ENCODE assay signal across 27 cellular contexts in genomic region chr16:25219070-25219737, GRCh38. TPM values are rescaled to one million over a fixed set of nuclear protein-coding genes. Genes with fewer than 3 reads are reported as not detected.
"Had no signal": no experiment of that assay in that cellular context is flagged by ENCODE, and none has a peak within 500 bp of the region (broad histone marks: within the 10 kb centered on the region; RNA-seq: fewer than 3 reads in every experiment).

No MANE protein-coding gene starts in this region.

- H3K36me3 ChIP-seq: WERI-Rb-1 had no signal

- H3K27ac ChIP-seq: SK-N-MC, WERI-Rb-1 had no signal

- DNase-seq: activated CD4-positive, alpha-beta memory T cell treated with anti-CD3 and anti-CD28 coated beads, Interleukin-2, amount 10 ng/mL, durations not matched to agents 7 days and 5 days; activated CD4-positive, alpha-beta T cell treated with anti-CD3 and anti-CD28 coated beads for 36 hours; activated CD4-positive, alpha-beta T cell treated with anti-CD3 and anti-CD28 coated beads, Interleukin-2, amount 50 U/mL, for 1 hour; activated gamma-delta T cell treated with Interleukin-2 at 50 U/mL for 16 hours; activated naive CD4-positive, alpha-beta T cell treated with anti-CD3 and anti-CD28 coated beads, Interleukin-2, amount 10 ng/mL, durations not matched to agents 7 days and 5 days; activated naive CD8-positive, alpha-beta T cell treated with anti-CD3 and anti-CD28 coated beads for 36 hours; activated T-cell treated with anti-CD3 and anti-CD28 coated beads for 4 hours; activated T-cell treated with anti-CD3 and anti-CD28 coated beads, Interleukin-2, amount 50 U/mL, for 48 hours; cerebellar nuclear complex; Kasumi-1; NCI-H1092; NCI-H1417; NCI-H1930; NCI-H345; NCI-H510A; NCI-H526 treated with DMSO at 0.1 percent for 48 hours; NK-92 treated with Interleukin-12 subunit alpha and Interleukin-12 subunit beta, amount 100 ng/mL, for 24 hours; RPMI8226; T-cell; T-helper 2 cell; WERI-Rb-1 had no signal

- H3K4me3 Mint-ChIP-seq: activated CD4-positive, alpha-beta memory T cell treated with anti-CD3 and anti-CD28 coated beads, Interleukin-2, amount 10 ng/mL, durations not matched to agents 7 days and 5 days; activated CD4-positive, alpha-beta T cell treated with anti-CD3 and anti-CD28 coated beads for 36 hours; activated naive CD4-positive, alpha-beta T cell treated with anti-CD3 and anti-CD28 coated beads, Interleukin-2, amount 10 ng/mL, durations not matched to agents 7 days and 5 days; activated naive CD8-positive, alpha-beta T cell treated with anti-CD3 and anti-CD28 coated beads for 36 hours; T-cell had no signal

- H3K36me3 Mint-ChIP-seq: activated naive CD4-positive, alpha-beta T cell treated with anti-CD3 and anti-CD28 coated beads, Interleukin-2, amount 10 ng/mL, durations not matched to agents 7 days and 5 days; activated naive CD8-positive, alpha-beta T cell treated with anti-CD3 and anti-CD28 coated beads for 36 hours; T-cell had no signal

- ATAC-seq: activated CD4-positive, alpha-beta T cell treated with anti-CD3 and anti-CD28 coated beads for 36 hours; Panc1; Right ventricle myocardium inferior; T-cell had no signal

- H3K27ac Mint-ChIP-seq: activated CD4-positive, alpha-beta memory T cell treated with anti-CD3 and anti-CD28 coated beads, Interleukin-2, amount 10 ng/mL, durations not matched to agents 7 days and 5 days; activated CD4-positive, alpha-beta T cell treated with anti-CD3 and anti-CD28 coated beads for 36 hours; activated naive CD4-positive, alpha-beta T cell treated with anti-CD3 and anti-CD28 coated beads, Interleukin-2, amount 10 ng/mL, durations not matched to agents 7 days and 5 days; activated naive CD8-positive, alpha-beta T cell treated with anti-CD3 and anti-CD28 coated beads for 36 hours; activated T-helper 2 cell treated with anti-CD3 and anti-CD28 coated beads, Interferon-gamma antibody, Interleukin-2, Interleukin-4, amounts not matched to agents 10 μg/mL and 5 μg/mL and 100 μg/mL, durations not matched to agents 14 hours and 24 hours and 36 hours; T-cell had no signal

- H3K4me3 ChIP-seq: SK-N-MC had no signal

- H3K9me3 Mint-ChIP-seq: activated CD4-positive, alpha-beta memory T cell treated with anti-CD3 and anti-CD28 coated beads, Interleukin-2, amount 10 ng/mL, durations not matched to agents 7 days and 5 days; activated naive CD4-positive, alpha-beta T cell treated with anti-CD3 and anti-CD28 coated beads, Interleukin-2, amount 10 ng/mL, durations not matched to agents 7 days and 5 days; activated naive CD8-positive, alpha-beta T cell treated with anti-CD3 and anti-CD28 coated beads for 36 hours; activated T-helper 2 cell treated with anti-CD3 and anti-CD28 coated beads, Interferon-gamma antibody, Interleukin-2, Interleukin-4, amounts not matched to agents 10 μg/mL and 5 μg/mL and 100 μg/mL, durations not matched to agents 14 hours and 24 hours and 36 hours; T-cell had no signal

- H3K4me1 Mint-ChIP-seq: activated CD4-positive, alpha-beta memory T cell treated with anti-CD3 and anti-CD28 coated beads, Interleukin-2, amount 10 ng/mL, durations not matched to agents 7 days and 5 days; activated CD4-positive, alpha-beta T cell treated with anti-CD3 and anti-CD28 coated beads for 36 hours; activated naive CD4-positive, alpha-beta T cell treated with anti-CD3 and anti-CD28 coated beads, Interleukin-2, amount 10 ng/mL, durations not matched to agents 7 days and 5 days; activated naive CD8-positive, alpha-beta T cell treated with anti-CD3 and anti-CD28 coated beads for 36 hours; T-cell had no signal

- H3K27me3 Mint-ChIP-seq: activated CD4-positive, alpha-beta T cell treated with anti-CD3 and anti-CD28 coated beads for 36 hours; activated naive CD8-positive, alpha-beta T cell treated with anti-CD3 and anti-CD28 coated beads for 36 hours had no signal

RNA-seq across cellular contexts. Expression of gene AQP8, which starts 2.5 kb away (rescaled TPM):
- total RNA-seq: activated CD4-positive, alpha-beta memory T cell treated with anti-CD3 and anti-CD28 coated beads, Interleukin-2, amount 10 ng/mL, durations not matched to agents 7 days and 5 days; activated CD4-positive, alpha-beta T cell treated with anti-CD3 and anti-CD28 coated beads for 36 hours; activated CD8-positive, alpha-beta memory T cell treated with anti-CD3 and anti-CD28 coated beads for 36 hours; activated naive CD8-positive, alpha-beta T cell treated with anti-CD3 and anti-CD28 coated beads for 36 hours; activated T-helper 2 cell treated with anti-CD3 and anti-CD28 coated beads, Interferon-gamma antibody, Interleukin-2, Interleukin-4, amounts not matched to agents 10 μg/mL and 5 μg/mL and 100 μg/mL, durations not matched to agents 14 hours and 24 hours and 36 hours; cardiac septum; Right ventricle myocardium inferior had no signal
